ENCODE assay signal across 8 cellular contexts in the genomic region with DNA sequence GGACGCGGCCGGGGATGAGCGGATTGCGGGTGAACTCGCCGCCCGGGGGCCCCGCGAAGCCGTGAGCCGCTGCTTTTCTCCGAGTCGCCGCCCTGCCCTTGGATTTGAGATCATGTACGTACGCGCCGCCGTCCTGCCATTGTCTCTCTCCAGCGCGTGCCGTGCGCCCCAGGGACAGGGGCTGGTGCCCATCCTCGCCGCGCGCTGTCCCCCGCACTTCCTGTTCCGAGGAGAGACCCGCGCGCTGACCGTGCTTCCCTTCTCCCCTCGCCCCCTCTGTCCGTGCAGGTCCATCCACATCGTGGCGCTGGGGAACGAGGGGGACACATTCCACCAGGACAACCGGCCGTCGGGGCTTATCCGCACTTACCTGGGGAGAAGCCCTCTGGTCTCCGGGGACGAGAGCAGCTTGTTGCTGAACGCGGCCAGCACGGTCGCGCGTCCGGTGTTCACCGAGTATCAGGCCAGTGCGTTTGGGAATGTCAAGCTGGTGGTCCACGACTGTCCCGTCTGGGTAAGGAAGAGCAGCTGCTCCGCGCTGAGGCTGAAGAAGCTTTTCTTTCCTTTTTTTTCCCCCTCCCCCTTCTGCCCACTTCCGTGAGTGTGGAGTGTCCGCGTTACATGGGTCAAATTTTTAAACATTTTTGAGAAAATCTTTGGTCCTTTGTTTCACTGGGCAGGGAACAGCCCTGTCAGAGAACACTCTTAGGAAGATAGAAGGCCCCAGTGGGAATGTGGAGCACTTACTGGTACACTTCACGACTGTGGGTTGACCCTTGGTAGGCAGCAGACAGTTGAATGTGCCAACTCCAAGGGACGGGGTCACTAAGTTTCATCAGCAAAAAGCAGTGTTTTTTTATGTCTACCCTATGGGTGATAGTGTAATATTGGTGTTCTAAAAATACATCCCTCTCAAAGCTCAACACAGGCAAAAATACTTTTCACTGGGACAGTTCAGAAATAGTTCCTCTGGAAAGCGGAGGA. TPM values are rescaled to one million over a fixed set of nuclear protein-coding genes. Genes with fewer than 3 reads are reported as not detected.
DNase-seq lines count a peak whose midpoint lies in the region; ATAC-seq and TF ChIP-seq lines count a peak whose summit lies in the region.

No MANE protein-coding gene starts in this region.

- H3K27ac Mint-ChIP-seq in brain (peak overlapping the region; percentile 93 to 98 (median 95)), immature natural killer cell (peak overlapping the region; percentile 66 to 93 (median 84))

- peaks cover 41% of the 10 kb centered on the region for H3K36me3 ChIP-seq in SK-N-MC (ENCODE audit: insufficient read depth, low read length)

- H3K4me1 Mint-ChIP-seq in brain (peaks cover 81% of the 10 kb centered on the region), immature natural killer cell (peaks cover 51 to 74% of the 10 kb centered on the region in 2 donors)

- H3K4me3 Mint-ChIP-seq in brain (peak overlapping the region; percentile 92 to 97 (median 94)), immature natural killer cell (peak overlapping the region; percentile 91 to 95 (median 94))

- TF ChIP-seq CTCF in C4-2B (conservative IDR thresholded peaks at IDR 0.05) (no peak; the same call in 1 of the 2 replicates), brain (conservative IDR thresholded peaks at IDR 0.05) (no peak)

- DNase-seq in GM19238 (ENCODE audit: insufficient read length, low spot score) = peak; percentile 12
- DNase-seq in SK-N-MC (ENCODE audit: low read depth, low spot score) = no peak
- peak in 2 of 3 donors; percentile 54 to 64 for DNase-seq in immature natural killer cell
- no peak for DNase-seq in COLO829 (ENCODE audit: low spot score)

- H3K27me3 Mint-ChIP-seq in brain = peaks cover 5% of the 10 kb centered on the region
- peaks cover 0 to 12% (median 0%) of the 10 kb centered on the region in 3 donors for H3K27me3 Mint-ChIP-seq in immature natural killer cell (ENCODE audit: low read depth in 3 of 3)

- H3K4me3 ChIP-seq in SK-N-MC (peak overlapping the region; percentile 90), skin epidermis (peak overlapping the region; percentile 57 to 77 (median 67))

- H3K36me3 Mint-ChIP-seq in brain (peaks cover 10% of the 10 kb centered on the region), immature natural killer cell (no peaks in the 10 kb centered on the region)

- H3K9me3 Mint-ChIP-seq in brain (no peaks in the 10 kb centered on the region), immature natural killer cell (no peaks in the 10 kb centered on the region)

- H3K27ac ChIP-seq in C4-2B (peak overlapping the region; percentile 26), SK-N-MC (peak overlapping the region; percentile 99), skin epidermis (peak overlapping the region; percentile 50 to 94 (median 85))

- peak; percentile 33 for ATAC-seq in HG03432 (IDR thresholded peaks at IDR 0.05; ENCODE audit: unreplicated experiment)

- peak overlapping the region; percentile 89 for H3K9ac ChIP-seq in SK-N-MC (ENCODE audit: insufficient read length)

- H3K9me3 ChIP-seq in SK-N-MC (ENCODE audit: low read depth, low read length) = no peaks in the 10 kb centered on the region

RNA-seq across cellular contexts. Expression of a gene that starts 0.7 kb away (rescaled TPM):
- polyA plus RNA-seq in brain (ENCODE audit: insufficient read depth, low read depth, low replicate concordance) (39.1 TPM), immature natural killer cell (10 to 100 TPM; 22.9 to 44.6 (median 25.7) TPM)

RNA-seq across cellular contexts. Expression of a gene that starts 49.1 kb away (rescaled TPM):
- polyA plus RNA-seq in brain (ENCODE audit: insufficient read depth, low read depth, low replicate concordance) = 0.34 TPM
- polyA plus RNA-seq in immature natural killer cell = 1 to 10 TPM in 2 of 3 donors, not detected in 1; 1.4 to 1.6 TPM

Comparison
In these comparisons a context has a peak if more than half of its experiments do, and no peak if none do; other contexts are left out.
1. H3K27ac ChIP-seq: peak in every context shown above with its lines; median percentile 99 in SK-N-MC; 85 in skin epidermis; 26 in C4-2B.
2. DNase-seq: peak in GM19238 (single experiment) and immature natural killer cell (2 of 3); none in SK-N-MC (single experiment) and COLO829 (single experiment).